13 cellular contexts compared by ENCODE assay signal in genomic region chr6:163328411-163328810, GRCh38.
DNase-seq lines count a peak whose midpoint lies in the region; ATAC-seq and TF ChIP-seq lines count a peak whose summit lies in the region.
"Had no signal": no experiment of that assay in that cellular context is flagged by ENCODE, and none has a peak within 500 bp of the region (broad histone marks: within the 10 kb centered on the region; RNA-seq: fewer than 3 reads in every experiment).

No MANE protein-coding gene starts in this region.

- no peaks in the 10 kb centered on the region for H3K9me3 ChIP-seq in stomach
- H3K9me3 ChIP-seq: BLaER1, Caco-2 had no signal

- TF ChIP-seq CTCF in GM23338 (conservative IDR thresholded peaks at IDR 0.05; ENCODE audit: low read depth in 2 of 2) (no peak), glutamatergic neuron (IDR thresholded peaks at IDR 0.05; ENCODE audit: partially characterized antibody, unreplicated experiment) (no peak), stomach (IDR thresholded peaks at IDR 0.05) (no peak)

- H3K4me3 ChIP-seq in GM23338, result no peak overlapping the region
- H3K4me3 ChIP-seq in stomach, result no peak overlapping the region
- H3K4me3 ChIP-seq: BLaER1 had no signal

- H3K27me3 Mint-ChIP-seq in GM23338 (ENCODE audit: insufficient read depth, low read depth, poor library complexity), result peaks cover 3% of the 10 kb centered on the region
- H3K27me3 Mint-ChIP-seq in glutamatergic neuron (ENCODE audit: unreplicated experiment), result no peaks in the 10 kb centered on the region

- no peak for ATAC-seq in GM23338
- ATAC-seq in HG02759 (IDR thresholded peaks at IDR 0.05; ENCODE audit: unreplicated experiment), result no peak

- no peaks in the 10 kb centered on the region for H3K79me2 ChIP-seq in GM23338 (replicated peaks; ENCODE audit: insufficient read depth)

- no peak overlapping the region for H3K27ac ChIP-seq in GM23338 (ENCODE audit: low read depth)
- peak overlapping the region; percentile 95 for H3K27ac ChIP-seq in caudate nucleus (ENCODE audit: low read depth, low read length)
- peak overlapping the region; percentile 97 for H3K27ac ChIP-seq in layer of hippocampus (ENCODE audit: low read depth, low read length)
- H3K27ac ChIP-seq in substantia nigra (ENCODE audit: low read depth, low read length, poor library complexity, severe bottlenecking), result peak overlapping the region; percentile 100
- no peak overlapping the region for H3K27ac ChIP-seq in stomach
- H3K27ac ChIP-seq: BLaER1 had no signal

- H2AFZ ChIP-seq in GM23338, result peak overlapping the region; percentile 43

- H3K4me3 Mint-ChIP-seq in GM23338, result no peak overlapping the region
- H3K4me3 Mint-ChIP-seq in glutamatergic neuron (ENCODE audit: unreplicated experiment), result no peak overlapping the region
- H3K4me3 Mint-ChIP-seq: CD8-positive, alpha-beta memory T cell had no signal

- peaks cover 4% of the 10 kb centered on the region for H3K4me1 Mint-ChIP-seq in GM23338
- H3K4me1 Mint-ChIP-seq in glutamatergic neuron (ENCODE audit: low read depth, unreplicated experiment), result peaks cover 2% of the 10 kb centered on the region
- H3K4me1 Mint-ChIP-seq: CD8-positive, alpha-beta memory T cell had no signal

- no peaks in the 10 kb centered on the region for H3K4me1 ChIP-seq in GM23338 (ENCODE audit: insufficient read depth)
- no peaks in the 10 kb centered on the region for H3K4me1 ChIP-seq in stomach

- TF ChIP-seq EP300 in stomach (IDR thresholded peaks at IDR 0.05), result no peak

- H3K9me3 Mint-ChIP-seq in GM23338 (peaks cover 7% of the 10 kb centered on the region; the same call in 1 of the 3 replicates), glutamatergic neuron (ENCODE audit: unreplicated experiment) (peaks cover 5% of the 10 kb centered on the region)

- H3K27me3 ChIP-seq in GM23338 (ENCODE audit: insufficient read depth) (no peaks in the 10 kb centered on the region), layer of hippocampus (ENCODE audit: control insufficient read depth, insufficient read depth, low read length) (no peaks in the 10 kb centered on the region), stomach (peaks cover 0 to 6% (median 0%) of the 10 kb centered on the region in 3 donors)
- H3K27me3 ChIP-seq: BLaER1 had no signal

- H3K36me3 Mint-ChIP-seq in GM23338 (ENCODE audit: low read depth) (peaks cover 3% of the 10 kb centered on the region; the same call in 2 of the 3 replicates), glutamatergic neuron (ENCODE audit: unreplicated experiment) (no peaks in the 10 kb centered on the region)
- H3K36me3 Mint-ChIP-seq: CD8-positive, alpha-beta memory T cell had no signal

- H3K36me3 ChIP-seq in GM23338 (ENCODE audit: insufficient read depth) (no peaks in the 10 kb centered on the region), stomach (no peaks in the 10 kb centered on the region)
- H3K36me3 ChIP-seq: BLaER1 had no signal

- no peak for TF ChIP-seq POLR2A in stomach (IDR thresholded peaks at IDR 0.05)

- H3K27ac Mint-ChIP-seq in GM23338 (no peak overlapping the region), glutamatergic neuron (ENCODE audit: unreplicated experiment) (no peak overlapping the region)
- H3K27ac Mint-ChIP-seq: CD8-positive, alpha-beta memory T cell had no signal

- H3K9me2 ChIP-seq in GM23338 (ENCODE audit: insufficient read depth), result no peaks in the 10 kb centered on the region

- H4K20me1 ChIP-seq in GM23338 (replicated peaks; ENCODE audit: insufficient read depth), result no peaks in the 10 kb centered on the region
- H4K20me1 ChIP-seq: BLaER1 had no signal

- 88 to 96% (median 95%) methylated on average over 9 to 11 of the region's 11 CpGs for WGBS in stomach, 5 donors

- no peak overlapping the region for H3K4me2 ChIP-seq in GM23338
- H3K4me2 ChIP-seq: BLaER1 had no signal

- intact Hi-C loops in stomach (cut with DNase I; ENCODE audit: low total_unique reads), result no loop called here

- DNase-seq in GM23338 (ENCODE audit: low spot score), result no peak
- peak in 1 of 61 donors; percentile 58 for DNase-seq in caudate nucleus (lab: John Stamatoyannopoulos, UW)
- no peak for DNase-seq in substantia nigra (lab: John Stamatoyannopoulos, UW)
- DNase-seq in glutamatergic neuron, result no peak
- no peak for DNase-seq in stomach
- DNase-seq: 8988T; AML-193; CD8-positive, alpha-beta memory T cell; H7 had no signal

- no peaks in the 10 kb centered on the region for H3F3A ChIP-seq in GM23338 (replicated peaks; ENCODE audit: low read depth)

TF ChIP-seq in GM23338, 12 proteins besides CTCF, POLR2A, EP300 and RAD21:
- no peak for TF ChIP-seq STAT1 (IDR thresholded peaks at IDR 0.05; ENCODE audit: unreplicated experiment)
- TF ChIP-seq CREB1 (CRISPR knock-in tag; IDR thresholded peaks at IDR 0.05; ENCODE audit: low read depth), result no peak
- no peak for TF ChIP-seq ZNF114 (CRISPR knock-in tag; IDR thresholded peaks at IDR 0.05)
- no peak for TF ChIP-seq EZH2phosphoT487 (IDR thresholded peaks at IDR 0.05; ENCODE audit: unreplicated experiment)
TF ChIP-seq in GM23338: peak in this region for 0.

Comparison
In these comparisons a context has a peak if more than half of its experiments do, and no peak if none do; other contexts are left out.
1. H3K27ac ChIP-seq: peak in caudate nucleus (single experiment), layer of hippocampus (single experiment) and substantia nigra (single experiment); none in GM23338 (single experiment) and stomach (0 of 5).